ENCODE assay signal across 18 cellular contexts in the genomic region with DNA sequence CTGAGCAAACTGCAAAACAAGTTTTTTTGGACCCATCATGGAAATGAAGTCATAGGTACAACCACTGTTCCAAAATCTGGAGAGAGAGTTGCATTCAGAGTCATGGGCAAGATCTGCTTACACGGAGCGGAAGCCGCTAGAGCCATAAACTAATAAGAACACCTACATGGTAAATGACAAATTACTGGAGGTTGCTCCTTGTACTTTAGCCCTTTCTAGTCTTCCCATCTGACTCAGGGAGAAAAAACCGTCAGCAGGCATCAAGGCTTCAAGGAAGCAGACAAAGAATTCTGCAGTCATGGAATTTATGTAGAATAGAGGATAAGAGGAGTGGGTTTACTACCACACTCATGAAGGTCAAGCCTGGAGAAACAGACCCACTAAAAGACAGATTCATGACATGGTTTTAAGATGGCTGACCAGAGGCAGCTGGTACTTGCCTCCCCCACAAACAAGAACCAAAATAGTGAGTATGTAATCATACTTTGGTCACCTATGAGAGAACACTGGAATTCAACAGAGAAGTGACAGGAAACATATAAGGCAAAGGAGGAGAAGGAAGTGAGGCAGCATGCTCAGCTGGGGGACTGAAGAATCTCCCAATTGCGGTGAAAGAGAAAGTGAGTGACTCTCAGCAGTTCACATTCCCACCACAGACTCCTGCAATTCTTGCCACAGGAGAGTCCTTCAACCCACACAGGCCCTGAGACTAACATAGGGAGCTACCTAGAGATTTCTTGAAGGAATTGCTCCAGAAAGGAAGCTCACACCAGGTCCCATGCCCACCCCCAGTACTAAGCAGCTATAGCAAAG. TPM values are rescaled to one million over a fixed set of nuclear protein-coding genes. Genes with fewer than 3 reads are reported as not detected.
DNase-seq lines count a peak whose midpoint lies in the region; ATAC-seq and TF ChIP-seq lines count a peak whose summit lies in the region.
"Had no signal": no experiment of that assay in that cellular context is flagged by ENCODE, and none has a peak within 500 bp of the region (broad histone marks: within the 10 kb centered on the region; RNA-seq: fewer than 3 reads in every experiment).

No MANE protein-coding gene starts in this region.

- H3K9ac ChIP-seq in neuronal stem cell (ENCODE audit: low read depth, low read length, poor library complexity), result no peak overlapping the region
- H3K9ac ChIP-seq: SK-N-SH had no signal

- peak; percentile 44 for ATAC-seq in HG02678 (IDR thresholded peaks at IDR 0.05; ENCODE audit: unreplicated experiment)
- no peak for ATAC-seq in GM21529 (IDR thresholded peaks at IDR 0.05; ENCODE audit: unreplicated experiment)
- ATAC-seq in activated naive CD4-positive, alpha-beta T cell treated with anti-CD3 and anti-CD28 coated beads, Interleukin-2, amount 50 U/mL, for 72 hours, result no peak
- ATAC-seq: GM23338 had no signal

- no peak overlapping the region for H2BK5ac ChIP-seq in neuronal stem cell (ENCODE audit: low read length)

- peak overlapping the region; percentile 31 for H2AFZ ChIP-seq in neuronal stem cell (ENCODE audit: low read length)
- H2AFZ ChIP-seq: GM23338 had no signal

- DNase-seq in MV-4-11 (lab: John Stamatoyannopoulos, UW) (peak; percentile 64), choroid plexus epithelial cell (ENCODE audit: low read depth) (peak; percentile 11), neuronal stem cell (ENCODE audit: low spot score) (no peak), GOT3 (lab: John Stamatoyannopoulos, UW) (no peak)
- no peak for DNase-seq in activated naive CD4-positive, alpha-beta T cell treated with anti-CD3 and anti-CD28 coated beads, Interleukin-2, amount 50 U/mL, for 72 hours (ENCODE audit: low spot score in 2 of 2)
- DNase-seq: AML-193, Caco-2, DMS53, HFFc6, NCI-H1105, NCI-H187 treated with DMSO at 0.1 percent for 48 hours, NCI-H446 treated with DMSO at 0.1 percent for 48 hours, NCI-H774, Right ventricle myocardium superior, SK-N-SH had no signal

- H4K8ac ChIP-seq in neuronal stem cell (ENCODE audit: low read depth, low read length), result no peak overlapping the region

- TF ChIP-seq CTCF in choroid plexus epithelial cell (conservative IDR thresholded peaks at IDR 0.05; ENCODE audit: low read depth, low read length), result no peak

- H3K27ac Mint-ChIP-seq in activated naive CD4-positive, alpha-beta T cell treated with anti-CD3 and anti-CD28 coated beads, Interleukin-2, amount 50 U/mL, for 72 hours, result no peak overlapping the region
- H3K27ac Mint-ChIP-seq: HFFc6 had no signal

- no peak overlapping the region for H2BK15ac ChIP-seq in neuronal stem cell (ENCODE audit: low read length)

- no peaks in the 10 kb centered on the region for H3K27me3 ChIP-seq in neuronal stem cell (ENCODE audit: control insufficient read depth in 3 of 3, insufficient read depth in 3 of 3, low read depth in 1 of 3, low read length in 3 of 3)

- no peak overlapping the region for H2AK5ac ChIP-seq in neuronal stem cell (ENCODE audit: low read depth, low read length)

- H3K4ac ChIP-seq in neuronal stem cell (ENCODE audit: low read length), result no peak overlapping the region

- H3K9me3 Mint-ChIP-seq in activated naive CD4-positive, alpha-beta T cell treated with anti-CD3 and anti-CD28 coated beads, Interleukin-2, amount 50 U/mL, for 72 hours, result peaks cover 5 to 8% of the 10 kb centered on the region in 2 donors
- H3K9me3 Mint-ChIP-seq: HFFc6 had no signal

- no peak overlapping the region for H3K27ac ChIP-seq in neuronal stem cell (replicated peaks; ENCODE audit: low read length)

- WGBS in neuronal stem cell (ENCODE audit: extremely low coverage in 2 of 2, insufficient read length in 2 of 2, insufficient replicate concordance in 1 of 2), 2 donors, result no CpG with 5 or more reads among the region's 5 CpGs

- H3K18ac ChIP-seq in neuronal stem cell (ENCODE audit: low read length), result no peak overlapping the region

- H3K79me1 ChIP-seq in neuronal stem cell (ENCODE audit: low read depth, low read length), result no peaks in the 10 kb centered on the region

- no peak overlapping the region for H2BK120ac ChIP-seq in neuronal stem cell (ENCODE audit: low read depth, low read length)

- no peak overlapping the region for H2BK12ac ChIP-seq in neuronal stem cell (ENCODE audit: low read length)

- no peaks in the 10 kb centered on the region for H3K9me3 ChIP-seq in neuronal stem cell (replicated peaks in 1 of 2; ENCODE audit: control insufficient read depth in 2 of 2, insufficient read depth in 1 of 2, low read depth in 1 of 2, low read length in 2 of 2)

- H3K36me3 Mint-ChIP-seq in activated naive CD4-positive, alpha-beta T cell treated with anti-CD3 and anti-CD28 coated beads, Interleukin-2, amount 50 U/mL, for 72 hours, result no peaks in the 10 kb centered on the region

- H3K4me2 ChIP-seq in neuronal stem cell (ENCODE audit: insufficient read depth, low read length, poor library complexity, severe bottlenecking), result no peak overlapping the region
- H3K4me2 ChIP-seq: GM23338, SK-N-SH had no signal

- H4K91ac ChIP-seq in neuronal stem cell (ENCODE audit: low read depth, low read length, poor library complexity), result no peak overlapping the region

- no peaks in the 10 kb centered on the region for H3K36me3 ChIP-seq in neuronal stem cell (replicated peaks in 1 of 2; ENCODE audit: control insufficient read depth in 2 of 2, insufficient read depth in 2 of 2, low read length in 2 of 2)

- H3K23ac ChIP-seq in neuronal stem cell (ENCODE audit: low read depth, low read length, poor library complexity), result no peak overlapping the region

- no peaks in the 10 kb centered on the region for H3K4me1 ChIP-seq in neuronal stem cell (ENCODE audit: control insufficient read depth in 2 of 2, insufficient read depth in 1 of 2, low read depth in 1 of 2, low read length in 2 of 2)

- H3K4me3 ChIP-seq in choroid plexus epithelial cell (ENCODE audit: low read depth, low read length) (no peak overlapping the region), neuronal stem cell (ENCODE audit: low read length in 2 of 2) (no peak overlapping the region)
- H3K4me3 ChIP-seq: GM23338 had no signal

- no peak overlapping the region for H3K14ac ChIP-seq in neuronal stem cell (ENCODE audit: low read length)

RNA-seq across cellular contexts. Expression of gene ASAH2, which starts 42.4 kb away (rescaled TPM):
- 6.2 TPM for polyA plus RNA-seq in neuronal stem cell (2013, experiment 1 of 2)
- polyA plus RNA-seq in neuronal stem cell (2013, experiment 2 of 2), result 4.9 TPM
- 1 to 10 TPM; 2.2 to 5.8 TPM for total RNA-seq in activated naive CD4-positive, alpha-beta T cell treated with anti-CD3 and anti-CD28 coated beads, Interleukin-2, amount 50 U/mL, for 72 hours

Comparison
In these comparisons a context has a peak if more than half of its experiments do, and no peak if none do; other contexts are left out.
1. DNase-seq: peak in MV-4-11 (single experiment) and choroid plexus epithelial cell (single experiment); none in neuronal stem cell (single experiment), GOT3 (single experiment) and activated naive CD4-positive, alpha-beta T cell treated with anti-CD3 and anti-CD28 coated beads, Interleukin-2, amount 50 U/mL, for 72 hours (0 of 2).